In genomic region chr4:145945431-145946155, GRCh38 we compare ENCODE assay signal across 14 cellular contexts.
"Had no signal": no experiment of that assay in that cellular context is flagged by ENCODE, and none has a peak within 500 bp of the region (broad histone marks: within the 10 kb centered on the region; RNA-seq: fewer than 3 reads in every experiment).

No MANE protein-coding gene starts in this region.

- H3K27ac ChIP-seq: upper lobe of left lung had no signal

- H3K4me3 ChIP-seq: mucosa of descending colon, upper lobe of left lung had no signal

- H3K9me3 ChIP-seq: mucosa of descending colon, upper lobe of left lung had no signal

- H3K36me3 ChIP-seq: upper lobe of left lung had no signal

- ATAC-seq: activated T-cell treated with anti-CD3 and anti-CD28 coated beads, Interleukin-2, amount 50 U/mL, for 72 hours; left lobe of liver; mucosa of descending colon; naive thymus-derived CD8-positive, alpha-beta T cell; stimulated activated naive CD8-positive, alpha-beta T cell treated with anti-CD3 and anti-CD28 coated beads, Interleukin-15, Interleukin-2, amounts not matched to agents 100 U/mL and 50 U/mL, for 24 hours had no signal

- DNase-seq: activated CD4-positive, alpha-beta memory T cell treated with anti-CD3 and anti-CD28 coated beads for 36 hours; activated naive CD8-positive, alpha-beta T cell treated with anti-CD3 and anti-CD28 coated beads, Interleukin-2, amount 10 ng/mL, durations not matched to agents 7 days and 5 days; activated T-cell treated with anti-CD3 and anti-CD28 coated beads, Interleukin-2, amount 50 U/mL, for 72 hours; caudate nucleus; cortex of kidney; effector CD8-positive, alpha-beta T cell; mucosa of descending colon; naive thymus-derived CD8-positive, alpha-beta T cell; stimulated activated CD4-positive, alpha-beta T cell treated with anti-CD3 and anti-CD28 coated beads, Interleukin-4, amount 100 ng/mL, for 1 hour; stimulated activated CD8-positive, alpha-beta memory T cell treated with anti-CD3 and anti-CD28 coated beads, Interleukin-4, amount 100 ng/mL, for 48 hours; stimulated activated naive CD8-positive, alpha-beta T cell treated with anti-CD3 and anti-CD28 coated beads, Interleukin-15, Interleukin-2, amounts not matched to agents 100 U/mL and 50 U/mL, for 24 hours; SW 1271; upper lobe of left lung had no signal

- H3K27me3 ChIP-seq: upper lobe of left lung had no signal

- H3K4me1 ChIP-seq: upper lobe of left lung had no signal
